ENCODE assay signal across 13 cellular contexts in genomic region chr10:119728172-119728800, GRCh38. TPM values are rescaled to one million over a fixed set of nuclear protein-coding genes. Genes with fewer than 3 reads are reported as not detected.
DNase-seq lines count a peak whose midpoint lies in the region; ATAC-seq, FAIRE-seq and TF ChIP-seq lines count a peak whose summit lies in the region.
"Had no signal": no experiment of that assay in that cellular context is flagged by ENCODE, and none has a peak within 500 bp of the region (broad histone marks: within the 10 kb centered on the region; RNA-seq: fewer than 3 reads in every experiment).

No MANE protein-coding gene starts in this region.

- peak overlapping the region in 2 of 10 experiments; percentile 84 to 89; a peak in 1 of 20 replicates for H3K4me3 ChIP-seq in BLaER1 treated with 17β-estradiol and CSF1 and Interleukin-3, amounts not matched to agents 10 nM and 100 nM

- H3K27me3 Mint-ChIP-seq in natural killer cell treated with Interleukin-12 subunit alpha and Interleukin-12 subunit beta and Interleukin-15 and Interleukin-18, amount 100 ng/mL, for 72 hours = no peaks in the 10 kb centered on the region
- H3K27me3 Mint-ChIP-seq in CD14-positive monocyte (ENCODE audit: low read depth in 3 of 3) = peaks cover 0 to 3% (median 2%) of the 10 kb centered on the region in 3 donors

- intact Hi-C loops in CD14-positive monocyte (cut with micrococcal nuclease) = no loop called here

- no peak for TF ChIP-seq CTCF in CD14-positive monocyte (IDR thresholded peaks at IDR 0.05)

- no peak for ATAC-seq in activated naive CD4-positive, alpha-beta T cell treated with anti-CD3 and anti-CD28 coated beads, Interleukin-2, amount 50 U/mL, for 72 hours
- no peak for ATAC-seq in natural killer cell treated with Interleukin-12 subunit alpha and Interleukin-12 subunit beta and Interleukin-15 and Interleukin-18, amount 100 ng/mL, for 72 hours
- ATAC-seq in GM18519 (IDR thresholded peaks at IDR 0.05; ENCODE audit: low FRiP score, unreplicated experiment) = no peak
- no peak for ATAC-seq in GM18858 (IDR thresholded peaks at IDR 0.05; ENCODE audit: unreplicated experiment)
- ATAC-seq: HCT116 had no signal

- H3K27me3 ChIP-seq in BLaER1 treated with 17β-estradiol and CSF1 and Interleukin-3, amounts not matched to agents 10 nM and 100 nM = no peaks in the 10 kb centered on the region

- H3K27ac Mint-ChIP-seq in activated naive CD4-positive, alpha-beta T cell treated with anti-CD3 and anti-CD28 coated beads, Interleukin-2, amount 50 U/mL, for 72 hours = peak overlapping the region; percentile 88 to 90
- peak overlapping the region in 1 of 2 donors; percentile 74 for H3K27ac Mint-ChIP-seq in natural killer cell treated with Interleukin-12 subunit alpha and Interleukin-12 subunit beta and Interleukin-15 and Interleukin-18, amount 100 ng/mL, for 72 hours
- H3K27ac Mint-ChIP-seq in CD14-positive monocyte = no peak overlapping the region

- H3K9me3 ChIP-seq in BLaER1 treated with 17β-estradiol and CSF1 and Interleukin-3, amounts not matched to agents 10 nM and 100 nM (replicated peaks in 1 of 11) = no peaks in the 10 kb centered on the region

- peak; percentile 23 for FAIRE-seq in GM19239 (lab: Jason Lieb, UNC)

- H3K36me3 ChIP-seq in BLaER1 treated with 17β-estradiol and CSF1 and Interleukin-3, amounts not matched to agents 10 nM and 100 nM = peaks cover 3 to 29% (median 17%) of the 10 kb centered on the region in 11 experiments; a peak in 12 of 22 replicates

- H3K4me3 Mint-ChIP-seq in natural killer cell treated with Interleukin-12 subunit alpha and Interleukin-12 subunit beta and Interleukin-15 and Interleukin-18, amount 100 ng/mL, for 72 hours = peak overlapping the region; percentile 55
- no peak overlapping the region for H3K4me3 Mint-ChIP-seq in CD14-positive monocyte

- peaks cover 0 to 5% of the 10 kb centered on the region in 2 donors for H3K9me3 Mint-ChIP-seq in activated naive CD4-positive, alpha-beta T cell treated with anti-CD3 and anti-CD28 coated beads, Interleukin-2, amount 50 U/mL, for 72 hours
- H3K9me3 Mint-ChIP-seq in natural killer cell treated with Interleukin-12 subunit alpha and Interleukin-12 subunit beta and Interleukin-15 and Interleukin-18, amount 100 ng/mL, for 72 hours = no peaks in the 10 kb centered on the region
- H3K9me3 Mint-ChIP-seq in CD14-positive monocyte = no peaks in the 10 kb centered on the region

- peak overlapping the region; percentile 82 to 98 (median 92); a peak in 21 of 22 replicates for H3K4me2 ChIP-seq in BLaER1 treated with 17β-estradiol and CSF1 and Interleukin-3, amounts not matched to agents 10 nM and 100 nM

- H3K9ac ChIP-seq in BLaER1 treated with 17β-estradiol and CSF1 and Interleukin-3, amounts not matched to agents 10 nM and 100 nM = peak overlapping the region in 2 of 11 experiments; percentile 89 to 91; a peak in 3 of 22 replicates

- peaks cover 0 to 46% (median 11%) of the 10 kb centered on the region in 11 experiments; a peak in 7 of 22 replicates for H4K20me1 ChIP-seq in BLaER1 treated with 17β-estradiol and CSF1 and Interleukin-3, amounts not matched to agents 10 nM and 100 nM

- H3K27ac ChIP-seq in BLaER1 treated with 17β-estradiol and CSF1 and Interleukin-3, amounts not matched to agents 10 nM and 100 nM = 0 out of 22 replicates have a peak overlapping the region, but pooled peaks of 1 of the 11 experiments have one; percentile 4

- DNase-seq in GM19239 (ENCODE audit: insufficient read length, low spot score) = no peak
- no peak for DNase-seq in activated naive CD4-positive, alpha-beta T cell treated with anti-CD3 and anti-CD28 coated beads, Interleukin-2, amount 50 U/mL, for 72 hours (ENCODE audit: low spot score in 2 of 2)
- no peak for DNase-seq in natural killer cell treated with Interleukin-12 subunit alpha and Interleukin-12 subunit beta and Interleukin-15 and Interleukin-18, amount 100 ng/mL, for 72 hours (ENCODE audit: low spot score)
- no peak for DNase-seq in CD14-positive monocyte (ENCODE audit: low spot score)
- no peak for DNase-seq in NOMO-1 (lab: John Stamatoyannopoulos, UW; ENCODE audit: unreplicated experiment in 2 of 2)
- DNase-seq: caudate nucleus; SIG-M5; stimulated activated CD4-positive, alpha-beta T cell treated with anti-CD3 and anti-CD28 coated beads, Interleukin-1b, Interleukin-23, amount 100 ng/mL, for 48 hours; stimulated activated CD8-positive, alpha-beta memory T cell treated with anti-CD3 and anti-CD28 coated beads, Interleukin-4, amount 100 ng/mL, for 48 hours had no signal

- peaks cover 26 to 36% of the 10 kb centered on the region in 2 donors for H3K4me1 Mint-ChIP-seq in natural killer cell treated with Interleukin-12 subunit alpha and Interleukin-12 subunit beta and Interleukin-15 and Interleukin-18, amount 100 ng/mL, for 72 hours (ENCODE audit: low read depth in 2 of 2)
- peaks cover 38% of the 10 kb centered on the region for H3K4me1 Mint-ChIP-seq in CD14-positive monocyte

- peaks cover 18% of the 10 kb centered on the region in 2 donors for H3K36me3 Mint-ChIP-seq in activated naive CD4-positive, alpha-beta T cell treated with anti-CD3 and anti-CD28 coated beads, Interleukin-2, amount 50 U/mL, for 72 hours
- H3K36me3 Mint-ChIP-seq in natural killer cell treated with Interleukin-12 subunit alpha and Interleukin-12 subunit beta and Interleukin-15 and Interleukin-18, amount 100 ng/mL, for 72 hours = no peaks in the 10 kb centered on the region
- H3K36me3 Mint-ChIP-seq in CD14-positive monocyte = peaks cover 3 to 11% of the 10 kb centered on the region in 2 donors

- peaks cover 46 to 54% (median 48%) of the 10 kb centered on the region in 10 experiments for H3K4me1 ChIP-seq in BLaER1 treated with 17β-estradiol and CSF1 and Interleukin-3, amounts not matched to agents 10 nM and 100 nM

RNA-seq across cellular contexts. Expression of gene INPP5F, which starts 2.4 kb away (rescaled TPM):
- total RNA-seq in activated naive CD4-positive, alpha-beta T cell treated with anti-CD3 and anti-CD28 coated beads, Interleukin-2, amount 50 U/mL, for 72 hours = 10 to 100 TPM; 23.0 to 27.3 TPM
- total RNA-seq in natural killer cell treated with Interleukin-12 subunit alpha and Interleukin-12 subunit beta and Interleukin-15 and Interleukin-18, amount 100 ng/mL, for 72 hours = 10 to 100 TPM in 1 of 2 donors, 1 to 10 TPM in 1; 6.7 to 15.4 TPM
- polyA plus RNA-seq in CD14-positive monocyte = 1 to 10 TPM; 5.1 to 6.9 TPM

Comparison
In these comparisons a context has a peak if more than half of its experiments do, and no peak if none do; other contexts are left out.
1. H3K27ac Mint-ChIP-seq: peak in activated naive CD4-positive, alpha-beta T cell treated with anti-CD3 and anti-CD28 coated beads, Interleukin-2, amount 50 U/mL, for 72 hours (2 of 2); none in CD14-positive monocyte (0 of 7).